In the genomic region with DNA sequence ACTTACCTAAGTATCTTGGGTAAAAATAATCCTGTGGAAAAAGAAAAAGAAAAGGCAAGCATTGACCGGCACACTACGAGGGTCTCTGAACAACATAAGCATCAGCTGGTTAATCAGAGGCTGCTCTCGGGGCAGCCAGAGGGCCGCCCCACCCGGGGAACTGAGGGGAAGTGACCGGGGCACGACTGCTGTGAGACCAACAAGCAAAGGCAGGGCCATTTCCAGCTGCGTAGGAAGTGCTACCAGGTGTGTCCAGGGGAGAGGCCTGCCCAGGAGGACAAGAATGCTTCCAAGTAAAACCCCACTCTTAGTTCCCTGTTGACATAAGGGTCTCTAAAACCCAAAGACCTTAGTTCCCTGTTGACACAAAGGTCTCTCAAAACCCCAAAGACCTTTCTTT, we compare ENCODE assay signal across 25 cellular contexts. TPM values are rescaled to one million over a fixed set of nuclear protein-coding genes. Genes with fewer than 3 reads are reported as not detected.
DNase-seq lines count a peak whose midpoint lies in the region; ATAC-seq lines count a peak whose summit lies in the region.
"Had no signal": no experiment of that assay in that cellular context is flagged by ENCODE, and none has a peak within 500 bp of the region (broad histone marks: within the 10 kb centered on the region; RNA-seq: fewer than 3 reads in every experiment).

No MANE protein-coding gene starts in this region.

- no peak overlapping the region for H3K4me3 Mint-ChIP-seq in activated CD4-positive, alpha-beta memory T cell treated with anti-CD3 and anti-CD28 coated beads for 36 hours
- H3K4me3 Mint-ChIP-seq in activated CD4-positive, alpha-beta memory T cell treated with anti-CD3 and anti-CD28 coated beads, Interleukin-2, amount 10 ng/mL, durations not matched to agents 7 days and 5 days: no peak overlapping the region
- no peak overlapping the region for H3K4me3 Mint-ChIP-seq in activated T-helper 2 cell treated with anti-CD3 and anti-CD28 coated beads, Interferon-gamma antibody, Interleukin-2, Interleukin-4, amounts not matched to agents 10 μg/mL and 5 μg/mL and 100 μg/mL, durations not matched to agents 14 hours and 24 hours and 36 hours (ENCODE audit: low read depth)
- H3K4me3 Mint-ChIP-seq: T-helper 1 cell treated with Interleukin-12 subunit alpha and Interleukin-12 subunit beta and Interleukin-4 antibody, amounts not matched to agents 30 μg/mL and 1 μg/mL, for 36 hours had no signal

- H3K4me1 Mint-ChIP-seq in activated CD4-positive, alpha-beta memory T cell treated with anti-CD3 and anti-CD28 coated beads for 36 hours (ENCODE audit: low read depth): peaks cover 28% of the 10 kb centered on the region
- peaks cover 30% of the 10 kb centered on the region for H3K4me1 Mint-ChIP-seq in activated CD4-positive, alpha-beta memory T cell treated with anti-CD3 and anti-CD28 coated beads, Interleukin-2, amount 10 ng/mL, durations not matched to agents 7 days and 5 days
- H3K4me1 Mint-ChIP-seq in activated T-helper 2 cell treated with anti-CD3 and anti-CD28 coated beads, Interferon-gamma antibody, Interleukin-2, Interleukin-4, amounts not matched to agents 10 μg/mL and 5 μg/mL and 100 μg/mL, durations not matched to agents 14 hours and 24 hours and 36 hours (ENCODE audit: low read depth): peaks cover 14% of the 10 kb centered on the region

- H2BK15ac ChIP-seq in mesenchymal stem cell (ENCODE audit: low read depth, poor library complexity, severe bottlenecking): no peak overlapping the region

- H3K36me3 ChIP-seq in GM23248 (ENCODE audit: low read depth) (peaks cover 67% of the 10 kb centered on the region), mesenchymal stem cell (ENCODE audit: control insufficient read depth in 1 of 2, insufficient read depth in 2 of 2, low read depth in 1 of 2, low read length in 2 of 2) (peaks cover 68 to 70% of the 10 kb centered on the region in 2 experiments)
- H3K36me3 ChIP-seq: BE2C, HAP-1 had no signal

- no peak overlapping the region for H3K14ac ChIP-seq in mesenchymal stem cell (ENCODE audit: low read length in 2 of 2)

- H3K27me3 Mint-ChIP-seq in activated CD4-positive, alpha-beta memory T cell treated with anti-CD3 and anti-CD28 coated beads for 36 hours: no peaks in the 10 kb centered on the region
- H3K27me3 Mint-ChIP-seq in activated CD4-positive, alpha-beta memory T cell treated with anti-CD3 and anti-CD28 coated beads, Interleukin-2, amount 10 ng/mL, durations not matched to agents 7 days and 5 days: peaks cover 4% of the 10 kb centered on the region
- peaks cover 6% of the 10 kb centered on the region for H3K27me3 Mint-ChIP-seq in activated T-helper 2 cell treated with anti-CD3 and anti-CD28 coated beads, Interferon-gamma antibody, Interleukin-2, Interleukin-4, amounts not matched to agents 10 μg/mL and 5 μg/mL and 100 μg/mL, durations not matched to agents 14 hours and 24 hours and 36 hours (ENCODE audit: low read depth)

- POLR2A ChIA-PET in activated CD4-positive, alpha-beta memory T cell treated with anti-CD3 and anti-CD28 coated beads for 36 hours (lab: Charles Lee): no interaction called here
- POLR2A ChIA-PET in activated CD4-positive, alpha-beta memory T cell treated with anti-CD3 and anti-CD28 coated beads, Interleukin-2, amount 10 ng/mL, durations not matched to agents 7 days and 5 days (lab: Charles Lee): no interaction called here

- in situ Hi-C loops in GM23248 (cut with MboI): no loop called here

- no peak overlapping the region for H3K4ac ChIP-seq in mesenchymal stem cell (ENCODE audit: low read depth in 1 of 2, low read length in 2 of 2)

- H2BK5ac ChIP-seq in mesenchymal stem cell (ENCODE audit: low read depth, low read length, poor library complexity, severe bottlenecking): no peak overlapping the region

- peak overlapping the region; percentile 27 for H2AK5ac ChIP-seq in mesenchymal stem cell (ENCODE audit: low read length, severe bottlenecking)

- H3K9ac ChIP-seq in GM23248 (no peak overlapping the region), mesenchymal stem cell (ENCODE audit: low read length) (no peak overlapping the region)

- no peak overlapping the region for H3K18ac ChIP-seq in mesenchymal stem cell (ENCODE audit: low read depth in 1 of 2, low read length in 2 of 2)

- CTCF ChIA-PET in activated CD4-positive, alpha-beta memory T cell treated with anti-CD3 and anti-CD28 coated beads for 36 hours (lab: Charles Lee): no interaction called here
- CTCF ChIA-PET in activated CD4-positive, alpha-beta memory T cell treated with anti-CD3 and anti-CD28 coated beads, Interleukin-2, amount 10 ng/mL, durations not matched to agents 7 days and 5 days (lab: Charles Lee): no interaction called here

- no peak overlapping the region for H3K27ac Mint-ChIP-seq in activated CD4-positive, alpha-beta memory T cell treated with anti-CD3 and anti-CD28 coated beads for 36 hours
- H3K27ac Mint-ChIP-seq in activated CD4-positive, alpha-beta memory T cell treated with anti-CD3 and anti-CD28 coated beads, Interleukin-2, amount 10 ng/mL, durations not matched to agents 7 days and 5 days: no peak overlapping the region
- H3K27ac Mint-ChIP-seq in activated T-helper 2 cell treated with anti-CD3 and anti-CD28 coated beads, Interferon-gamma antibody, Interleukin-2, Interleukin-4, amounts not matched to agents 10 μg/mL and 5 μg/mL and 100 μg/mL, durations not matched to agents 14 hours and 24 hours and 36 hours: no peak overlapping the region

- peak overlapping the region in 1 of 2 experiments; percentile 1 for H2BK12ac ChIP-seq in mesenchymal stem cell (ENCODE audit: low read length in 2 of 2)

- WGBS in GM23248 (ENCODE audit: low coverage in 1 of 2, low lambda C conversion rate in 2 of 2, missing lambda C conversion rate in 2 of 2), 2 experiments: 96% methylated on average over 8 of the region's 8 CpGs
- 94% methylated on average over 8 of the region's 8 CpGs for WGBS in mesenchymal stem cell

- H3K9me3 Mint-ChIP-seq in activated CD4-positive, alpha-beta memory T cell treated with anti-CD3 and anti-CD28 coated beads for 36 hours: no peaks in the 10 kb centered on the region
- no peaks in the 10 kb centered on the region for H3K9me3 Mint-ChIP-seq in activated CD4-positive, alpha-beta memory T cell treated with anti-CD3 and anti-CD28 coated beads, Interleukin-2, amount 10 ng/mL, durations not matched to agents 7 days and 5 days
- H3K9me3 Mint-ChIP-seq in activated T-helper 2 cell treated with anti-CD3 and anti-CD28 coated beads, Interferon-gamma antibody, Interleukin-2, Interleukin-4, amounts not matched to agents 10 μg/mL and 5 μg/mL and 100 μg/mL, durations not matched to agents 14 hours and 24 hours and 36 hours: no peaks in the 10 kb centered on the region
- H3K9me3 Mint-ChIP-seq: T-helper 1 cell treated with Interleukin-12 subunit alpha and Interleukin-12 subunit beta and Interleukin-4 antibody, amounts not matched to agents 30 μg/mL and 1 μg/mL, for 36 hours had no signal

- no peak for ATAC-seq in GM21528 (IDR thresholded peaks at IDR 0.05; ENCODE audit: low FRiP score, unreplicated experiment)
- ATAC-seq: gastrocnemius medialis, Panc1 had no signal

- H3K27ac ChIP-seq in GM23248: 0 out of 2 replicates have a peak overlapping the region, but pooled peaks have one; percentile 35
- no peak overlapping the region for H3K27ac ChIP-seq in mesenchymal stem cell (ENCODE audit: low read length, poor library complexity, severe bottlenecking)
- H3K27ac ChIP-seq: upper lobe of right lung had no signal

- peaks cover 17% of the 10 kb centered on the region for H4K20me1 ChIP-seq in GM23248 (ENCODE audit: insufficient read depth)

- no peaks in the 10 kb centered on the region for H3K9me2 ChIP-seq in GM23248 (ENCODE audit: insufficient read depth)

- no peak overlapping the region for H4K91ac ChIP-seq in mesenchymal stem cell (ENCODE audit: low read length)

- intact Hi-C loops in activated CD4-positive, alpha-beta memory T cell treated with anti-CD3 and anti-CD28 coated beads for 36 hours (cut with micrococcal nuclease): no loop called here
- intact Hi-C loops in activated T-helper 2 cell treated with anti-CD3 and anti-CD28 coated beads, Interferon-gamma antibody, Interleukin-2, Interleukin-4, amounts not matched to agents 10 μg/mL and 5 μg/mL and 100 μg/mL, durations not matched to agents 14 hours and 24 hours and 36 hours (cut with micrococcal nuclease): no loop called here

- H2AFZ ChIP-seq in GM23248 (no peak overlapping the region), mesenchymal stem cell (ENCODE audit: low read depth, low read length) (no peak overlapping the region)

- H3K79me2 ChIP-seq in GM23248 (ENCODE audit: insufficient read depth): peaks cover 100% of the 10 kb centered on the region

- H2BK120ac ChIP-seq in mesenchymal stem cell (ENCODE audit: low read depth, low read length): no peak overlapping the region

- peak overlapping the region; percentile 1 for H3K4me2 ChIP-seq in GM23248 (ENCODE audit: unreplicated experiment)
- H3K4me2 ChIP-seq in mesenchymal stem cell (ENCODE audit: low read length, poor library complexity, severe bottlenecking): no peak overlapping the region

- H3K4me1 ChIP-seq in GM23248 (ENCODE audit: insufficient read depth) (peaks cover 15% of the 10 kb centered on the region; the same call in 1 of the 2 replicates), mesenchymal stem cell (ENCODE audit: control insufficient read depth, insufficient read depth, low read depth, low read length) (peaks cover 39% of the 10 kb centered on the region)
- H3K4me1 ChIP-seq: BE2C, HAP-1 had no signal

- H3K23ac ChIP-seq in mesenchymal stem cell (ENCODE audit: low read length in 2 of 2): no peak overlapping the region

- H3K27me3 ChIP-seq in GM23248 (replicated peaks; ENCODE audit: insufficient read depth) (no peaks in the 10 kb centered on the region), mesenchymal stem cell (ENCODE audit: control insufficient read depth in 1 of 2, insufficient read depth in 1 of 2, low read length in 2 of 2) (no peaks in the 10 kb centered on the region)
- H3K27me3 ChIP-seq: BE2C, gastrocnemius medialis, upper lobe of right lung had no signal

- H3K36me3 Mint-ChIP-seq in activated CD4-positive, alpha-beta memory T cell treated with anti-CD3 and anti-CD28 coated beads for 36 hours: no peaks in the 10 kb centered on the region
- H3K36me3 Mint-ChIP-seq in activated CD4-positive, alpha-beta memory T cell treated with anti-CD3 and anti-CD28 coated beads, Interleukin-2, amount 10 ng/mL, durations not matched to agents 7 days and 5 days (ENCODE audit: low read depth): peaks cover 3% of the 10 kb centered on the region
- no peaks in the 10 kb centered on the region for H3K36me3 Mint-ChIP-seq in activated T-helper 2 cell treated with anti-CD3 and anti-CD28 coated beads, Interferon-gamma antibody, Interleukin-2, Interleukin-4, amounts not matched to agents 10 μg/mL and 5 μg/mL and 100 μg/mL, durations not matched to agents 14 hours and 24 hours and 36 hours (ENCODE audit: low read depth)

- peak; percentile 3 for DNase-seq in activated CD4-positive, alpha-beta memory T cell treated with anti-CD3 and anti-CD28 coated beads for 36 hours
- DNase-seq in activated CD4-positive, alpha-beta memory T cell treated with anti-CD3 and anti-CD28 coated beads, Interleukin-2, amount 10 ng/mL, durations not matched to agents 7 days and 5 days: no peak
- DNase-seq in GM23248 (no peak), ecto neural progenitor cell (ENCODE audit: low spot score) (peak; percentile 26), mesenchymal stem cell (no peak)
- DNase-seq in activated T-helper 2 cell treated with anti-CD3 and anti-CD28 coated beads, Interferon-gamma antibody, Interleukin-2, Interleukin-4, amounts not matched to agents 10 μg/mL and 5 μg/mL and 100 μg/mL, durations not matched to agents 14 hours and 24 hours and 36 hours (ENCODE audit: low spot score): no peak
- no peak for DNase-seq in activated CD4-positive, alpha-beta T cell treated with anti-CD3 and anti-CD28 coated beads, Interleukin-2, amount 50 U/mL, for 48 hours
- DNase-seq: activated CD4-positive, alpha-beta T cell treated with anti-CD3 and anti-CD28 coated beads for 4 hours; activated effector memory CD4-positive, alpha-beta T cell treated with Interleukin-2 at 50 U/mL for 16 hours; BE2C; effector CD8-positive, alpha-beta T cell; gastrocnemius medialis; GDM1; hippocampal formation; Karpas-422; MV-4-11; NCI-H510A treated with DMSO at 0.1 percent for 48 hours; small intestine; stimulated activated CD4-positive, alpha-beta T cell treated with anti-CD3 and anti-CD28 coated beads, Interleukin-2, amount 100 ng/mL, for 24 hours; upper lobe of right lung had no signal

- H3K9me3 ChIP-seq in GM23248 (ENCODE audit: low read depth) (no peaks in the 10 kb centered on the region), mesenchymal stem cell (ENCODE audit: control insufficient read depth, low read length) (no peaks in the 10 kb centered on the region)
- H3K9me3 ChIP-seq: BE2C, gastrocnemius medialis, HAP-1, upper lobe of right lung had no signal

- no peak overlapping the region for H4K8ac ChIP-seq in mesenchymal stem cell (ENCODE audit: low read length)

- no peak overlapping the region for H3K4me3 ChIP-seq in GM23248
- H3K4me3 ChIP-seq in mesenchymal stem cell (ENCODE audit: insufficient read depth in 1 of 2, low read depth in 1 of 2, low read length in 2 of 2): no peak overlapping the region
- H3K4me3 ChIP-seq: gastrocnemius medialis, HAP-1, lung, upper lobe of right lung had no signal

- peaks cover 70% of the 10 kb centered on the region for H3F3A ChIP-seq in GM23248 (ENCODE audit: insufficient read depth)

- H3K79me1 ChIP-seq in mesenchymal stem cell (replicated peaks; ENCODE audit: low read length, poor library complexity, severe bottlenecking): peaks cover 29% of the 10 kb centered on the region

RNA-seq across cellular contexts. Expression of gene GAS6, which starts 15.9 kb away (rescaled TPM):
- 1 to 10 TPM; 1.5 TPM for total RNA-seq in activated CD4-positive, alpha-beta memory T cell treated with anti-CD3 and anti-CD28 coated beads for 36 hours
- total RNA-seq in activated CD4-positive, alpha-beta memory T cell treated with anti-CD3 and anti-CD28 coated beads, Interleukin-2, amount 10 ng/mL, durations not matched to agents 7 days and 5 days: 1 to 10 TPM; 1.3 to 1.8 TPM
- total RNA-seq in GM23248 (2014; rRNA removed; shearing (Covaris generic)): 998 and 1,035 TPM in 2 replicates
- polyA plus RNA-seq in GM23248 (2016; fragmentation: Nextera tagmentation; extraction: Ambion mirVana): 822 and 865 TPM in 2 replicates
- polyA plus RNA-seq in mesenchymal stem cell (2013, experiment 1 of 2): 126 TPM
- 127 TPM for polyA plus RNA-seq in mesenchymal stem cell (2013, experiment 2 of 2)
- total RNA-seq in activated T-helper 2 cell treated with anti-CD3 and anti-CD28 coated beads, Interferon-gamma antibody, Interleukin-2, Interleukin-4, amounts not matched to agents 10 μg/mL and 5 μg/mL and 100 μg/mL, durations not matched to agents 14 hours and 24 hours and 36 hours: 0.14 and 0.32 TPM in 2 replicates

Comparison
In these comparisons a context has a peak if more than half of its experiments do, and no peak if none do; other contexts are left out.
1. DNase-seq: peak in activated CD4-positive, alpha-beta memory T cell treated with anti-CD3 and anti-CD28 coated beads for 36 hours (single experiment) and ecto neural progenitor cell (single experiment); none in activated CD4-positive, alpha-beta memory T cell treated with anti-CD3 and anti-CD28 coated beads, Interleukin-2, amount 10 ng/mL, durations not matched to agents 7 days and 5 days (single experiment), GM23248 (single experiment), mesenchymal stem cell (single experiment), activated T-helper 2 cell treated with anti-CD3 and anti-CD28 coated beads, Interferon-gamma antibody, Interleukin-2, Interleukin-4, amounts not matched to agents 10 μg/mL and 5 μg/mL and 100 μg/mL, durations not matched to agents 14 hours and 24 hours and 36 hours (single experiment) and activated CD4-positive, alpha-beta T cell treated with anti-CD3 and anti-CD28 coated beads, Interleukin-2, amount 50 U/mL, for 48 hours (0 of 2).
2. RNA of gene GAS6, which starts 15.9 kb away (total RNA-seq): 998 to 1,035 TPM in GM23248; 1.3 to 1.8 TPM in activated CD4-positive, alpha-beta memory T cell treated with anti-CD3 and anti-CD28 coated beads, Interleukin-2, amount 10 ng/mL, durations not matched to agents 7 days and 5 days, 1.5 TPM in activated CD4-positive, alpha-beta memory T cell treated with anti-CD3 and anti-CD28 coated beads for 36 hours and 0.14 to 0.32 TPM in activated T-helper 2 cell treated with anti-CD3 and anti-CD28 coated beads, Interferon-gamma antibody, Interleukin-2, Interleukin-4, amounts not matched to agents 10 μg/mL and 5 μg/mL and 100 μg/mL, durations not matched to agents 14 hours and 24 hours and 36 hours; every median in the first group is over 100 times any median in the second.